ENCODE assay signal across 13 cellular contexts in genomic region chr20:19817017-19817416, GRCh38. TPM values are rescaled to one million over a fixed set of nuclear protein-coding genes. Genes with fewer than 3 reads are reported as not detected.
DNase-seq lines count a peak whose midpoint lies in the region; ATAC-seq, FAIRE-seq and TF ChIP-seq lines count a peak whose summit lies in the region.
"Had no signal": no experiment of that assay in that cellular context is flagged by ENCODE, and none has a peak within 500 bp of the region (broad histone marks: within the 10 kb centered on the region; RNA-seq: fewer than 3 reads in every experiment).

No MANE protein-coding gene starts in this region.

- no peaks in the 10 kb centered on the region for H3K27me3 ChIP-seq in psoas muscle (ENCODE audit: insufficient read depth in 3 of 3, low read length in 2 of 3)
- no peaks in the 10 kb centered on the region for H3K27me3 ChIP-seq in effector memory CD4-positive, alpha-beta T cell (replicated peaks; ENCODE audit: control insufficient read depth, insufficient read depth, low read length, poor library complexity, severe bottlenecking)

- peak in 3 of 4 donors; percentile 42 to 54 (median 43) for ATAC-seq in psoas muscle
- no peak for ATAC-seq in GM18511 (IDR thresholded peaks at IDR 0.05; ENCODE audit: unreplicated experiment)
- ATAC-seq: natural killer cell had no signal

- no peaks in the 10 kb centered on the region for H3K9me3 ChIP-seq in psoas muscle
- H3K9me3 ChIP-seq in effector memory CD4-positive, alpha-beta T cell (ENCODE audit: control insufficient read depth, low read length) = no peaks in the 10 kb centered on the region

- FAIRE-seq in frontal cortex (lab: Jason Lieb, UNC) = no peak
- FAIRE-seq: D721Med had no signal

- intact Hi-C loops in psoas muscle (cut with DNase I) = no loop called here

- H3K27ac ChIP-seq in psoas muscle = no peak overlapping the region
- H3K27ac ChIP-seq in effector memory CD4-positive, alpha-beta T cell (ENCODE audit: insufficient read depth, low read length, poor library complexity, severe bottlenecking) = no peak overlapping the region

- no peak overlapping the region for H3K4me3 ChIP-seq in psoas muscle
- no peak overlapping the region for H3K4me3 ChIP-seq in effector memory CD4-positive, alpha-beta T cell (ENCODE audit: insufficient read depth, low read depth, low read length, poor library complexity, severe bottlenecking)

- TF ChIP-seq CTCF in psoas muscle (IDR thresholded peaks at IDR 0.05) = no peak

- 76 to 85% (median 83%) methylated on average over 5 of the region's 5 CpGs for WGBS in psoas muscle, 3 donors

- DNase-seq in EH (ENCODE audit: low read depth) = peak; percentile 85
- peak; percentile 95 for DNase-seq in RPMI7951 (ENCODE audit: low read depth)
- DNase-seq in fibroblast of peridontal ligament (ENCODE audit: extremely low read depth) = peak; percentile 74
- DNase-seq in psoas muscle = no peak
- DNase-seq in effector memory CD4-positive, alpha-beta T cell = no peak
- no peak for DNase-seq in NCI-H1436 (lab: John Stamatoyannopoulos, UW)
- DNase-seq in frontal cortex (ENCODE audit: low spot score in 2 of 2) = no peak
- DNase-seq: caudate nucleus, MM.1S, natural killer cell, NCI-H748 treated with DMSO at 0.1 percent for 48 hours had no signal

- no peaks in the 10 kb centered on the region for H3K36me3 ChIP-seq in psoas muscle (ENCODE audit: insufficient read depth in 1 of 2, low read depth in 1 of 2)
- H3K36me3 ChIP-seq in effector memory CD4-positive, alpha-beta T cell (ENCODE audit: control insufficient read depth, insufficient read depth, low read length) = no peaks in the 10 kb centered on the region

- peaks cover 22% of the 10 kb centered on the region for H3K4me1 ChIP-seq in psoas muscle
- H3K4me1 ChIP-seq in effector memory CD4-positive, alpha-beta T cell (ENCODE audit: control insufficient read depth, insufficient read depth, low read length, poor library complexity, severe bottlenecking) = no peaks in the 10 kb centered on the region

RNA-seq across cellular contexts. Expression of gene RIN2, which starts 59.0 kb away (rescaled TPM):
- total RNA-seq in RPMI7951 (2014; rRNA removed; shearing (Covaris generic)) = 61.0 and 62.8 TPM in 2 replicates
- total RNA-seq in psoas muscle = 10 to 100 TPM; 18.9 to 33.4 (median 25.1) TPM
- 1 to 10 TPM; 4.4 to 9.6 (median 5.5) TPM for polyA plus RNA-seq in psoas muscle
- total RNA-seq in frontal cortex = 9.0 TPM

Comparison
In these comparisons a context has a peak if more than half of its experiments do, and no peak if none do; other contexts are left out.
1. DNase-seq: peak in EH (single experiment), RPMI7951 (single experiment) and fibroblast of peridontal ligament (single experiment); none in psoas muscle (0 of 2), effector memory CD4-positive, alpha-beta T cell (0 of 3), NCI-H1436 (single experiment) and frontal cortex (0 of 2).